In genomic region chr16:9053006-9053601, GRCh38 we compare ENCODE assay signal across 8 cellular contexts. TPM values are rescaled to one million over a fixed set of nuclear protein-coding genes. Genes with fewer than 3 reads are reported as not detected.
DNase-seq lines count a peak whose midpoint lies in the region; ATAC-seq and TF ChIP-seq lines count a peak whose summit lies in the region.

No MANE protein-coding gene starts in this region.

- intact Hi-C loops in transverse colon (cut with DNase I; ENCODE audit: low total_unique reads): no loop called here
- intact Hi-C loops in CD4-positive, alpha-beta T cell (cut with DNase I, micrococcal nuclease): no loop called here

- no peak for TF ChIP-seq EP300 in transverse colon (IDR thresholded peaks at IDR 0.05; ENCODE audit: low read depth)

- no peak overlapping the region for H3K9ac ChIP-seq in iPS-15b (ENCODE audit: low read depth, low read length)

- CTCF ChIA-PET in CD4-positive, alpha-beta T cell (lab: Charles Lee): no interaction called here

- TF ChIP-seq CTCF in transverse colon (IDR thresholded peaks at IDR 0.05): no peak
- TF ChIP-seq CTCF in CD4-positive, alpha-beta T cell (IDR thresholded peaks at IDR 0.05): no peak

- ATAC-seq in GM18505 (IDR thresholded peaks at IDR 0.05; ENCODE audit: unreplicated experiment) (peak; percentile 85), GM19035 (IDR thresholded peaks at IDR 0.05; ENCODE audit: unreplicated experiment) (no peak), GM18868 (IDR thresholded peaks at IDR 0.05; ENCODE audit: unreplicated experiment) (no peak)
- no peak for ATAC-seq in CD4-positive, alpha-beta T cell (ENCODE audit: poor library complexity)

- 52% methylated on average over 9 of the region's 9 CpGs; no CpG with 5 or more reads in 1 of the 2 donors for WGBS in transverse colon (ENCODE audit: low coverage in 1 of 2), 2 donors

- H3K27me3 ChIP-seq in iPS-15b (ENCODE audit: control insufficient read depth, insufficient read depth, low read length) (no peaks in the 10 kb centered on the region), transverse colon (no peaks in the 10 kb centered on the region)
- H3K27me3 ChIP-seq in CD4-positive, alpha-beta T cell (ENCODE audit: control insufficient read depth, insufficient read depth, low read length): no peaks in the 10 kb centered on the region

- no peaks in the 10 kb centered on the region for H3K36me3 ChIP-seq in iPS-15b (ENCODE audit: control insufficient read depth, insufficient read depth, low read length)
- H3K36me3 ChIP-seq in transverse colon: no peaks in the 10 kb centered on the region

- H3K9me3 ChIP-seq in iPS-15b (ENCODE audit: control insufficient read depth, insufficient read depth, low read length): no peaks in the 10 kb centered on the region
- H3K9me3 ChIP-seq in transverse colon: no peaks in the 10 kb centered on the region
- H3K9me3 ChIP-seq in CD4-positive, alpha-beta T cell (ENCODE audit: control insufficient read depth, low read length): no peaks in the 10 kb centered on the region

- DNase-seq in LoVo (ENCODE audit: low spot score): peak; percentile 48
- DNase-seq in anterior cingulate cortex (lab: John Stamatoyannopoulos, UW): peak in 36 of 58 donors; percentile 0 to 48 (median 12)
- DNase-seq in transverse colon: peak; percentile 49
- DNase-seq in CD4-positive, alpha-beta T cell: no peak

- in situ Hi-C loops in transverse colon (cut with MboI; ENCODE audit: low pct_ligation_motif_present in 1 of 4, low pct_unique_long_range_greater_than_20kb in 1 of 4, low sequenced_read_pairs in 3 of 4): no loop called here

- H3K9me3 Mint-ChIP-seq in CD4-positive, alpha-beta T cell: no peaks in the 10 kb centered on the region

- H3K4me1 Mint-ChIP-seq in CD4-positive, alpha-beta T cell (ENCODE audit: low read depth): no peaks in the 10 kb centered on the region

- H3K27me3 Mint-ChIP-seq in CD4-positive, alpha-beta T cell: peaks cover 8% of the 10 kb centered on the region

- TF ChIP-seq POLR2A in GM18505 (IDR thresholded peaks at IDR 0.05; ENCODE audit: borderline replicate concordance, extremely low read depth, insufficient read depth, insufficient read length): peak; percentile 42
- no peak for TF ChIP-seq POLR2A in transverse colon (IDR thresholded peaks at IDR 0.05)

- no peak overlapping the region for H3K27ac ChIP-seq in transverse colon
- H3K27ac ChIP-seq in CD4-positive, alpha-beta T cell (ENCODE audit: low read depth, low read length): no peak overlapping the region

- no peak overlapping the region for H3K4me3 Mint-ChIP-seq in CD4-positive, alpha-beta T cell

- POLR2A ChIA-PET in CD4-positive, alpha-beta T cell (lab: Charles Lee): interaction anchor here (0.6 kb wide), 1 partner anchor 9 kb away, joined by 3 read pairs; no protein-coding TSS in a partner anchor

- no peak overlapping the region for H3K27ac Mint-ChIP-seq in CD4-positive, alpha-beta T cell

- peaks cover 2% of the 10 kb centered on the region for H3K4me1 ChIP-seq in iPS-15b (ENCODE audit: control insufficient read depth, insufficient read depth, low read length)
- peaks cover under 1 to 3% (median 2%) of the 10 kb centered on the region in 4 donors for H3K4me1 ChIP-seq in transverse colon

- no peaks in the 10 kb centered on the region for H3K36me3 Mint-ChIP-seq in CD4-positive, alpha-beta T cell (ENCODE audit: low read depth)

- H3K4me3 ChIP-seq in iPS-15b (ENCODE audit: low read depth, low read length) (peak overlapping the region; percentile 9), transverse colon (no peak overlapping the region)

RNA-seq across cellular contexts. Expression of gene HAPSTR1, which starts 38.3 kb away (rescaled TPM):
- total RNA-seq in transverse colon: 10 to 100 TPM; 41.4 to 68.5 (median 58.4) TPM
- 100 to 1,000 TPM; 152 to 153 TPM for total RNA-seq in CD4-positive, alpha-beta T cell

Comparison
In these comparisons a context has a peak if more than half of its experiments do, and no peak if none do; other contexts are left out.
1. DNase-seq: peak in LoVo (single experiment), anterior cingulate cortex (36 of 58) and transverse colon (single experiment); none in CD4-positive, alpha-beta T cell (0 of 10).